8 cellular contexts compared by ENCODE assay signal in the genomic region with DNA sequence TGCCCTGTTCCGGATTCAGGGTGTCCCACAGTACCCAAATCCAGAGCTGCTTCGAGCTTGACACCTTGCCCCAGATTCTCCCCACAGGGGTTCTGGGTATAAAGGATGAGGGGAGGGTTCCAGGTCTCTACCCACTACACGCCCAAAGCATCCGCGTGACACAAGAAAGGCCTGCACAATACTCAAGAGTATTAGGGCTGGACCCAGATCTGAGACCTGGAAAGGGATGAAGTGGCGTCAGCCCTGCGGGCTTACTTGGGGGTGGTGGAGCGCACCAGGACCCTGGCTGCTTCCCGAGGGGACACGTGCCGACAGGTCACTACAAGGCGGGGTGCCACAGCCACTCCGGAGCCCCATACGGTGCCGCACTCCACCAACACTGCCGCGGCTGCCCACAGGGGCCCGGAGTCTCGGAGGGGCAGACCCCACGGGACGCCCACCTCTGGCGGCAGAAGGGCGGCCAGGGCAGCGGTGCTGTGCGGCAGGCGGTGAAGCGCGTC. TPM values are rescaled to one million over a fixed set of nuclear protein-coding genes. Genes with fewer than 3 reads are reported as not detected.
DNase-seq lines count a peak whose midpoint lies in the region; ATAC-seq and TF ChIP-seq lines count a peak whose summit lies in the region.

No MANE protein-coding gene starts in this region.

- 15% methylated on average over 18 of the region's 28 CpGs for WGBS in esophagus muscularis mucosa
- WGBS in prostate gland = 10% methylated on average over 19 of the region's 28 CpGs

- in situ Hi-C loops in Panc1 (cut with HindIII; ENCODE audit: low pct_unique_long_range_greater_than_20kb, low sequenced_read_pairs) = no loop called here

- DNase-seq in GM06990 (ENCODE audit: extremely low read depth, insufficient read length) (no peak), Panc1 (ENCODE audit: low read depth, low spot score) (no peak), esophagus muscularis mucosa (ENCODE audit: extremely low spot score) (no peak), prostate gland (ENCODE audit: low spot score) (no peak), NCI-H1694 (lab: John Stamatoyannopoulos, UW) (no peak), cerebellum (ENCODE audit: low spot score) (no peak), AG08395 (ENCODE audit: low spot score) (no peak)

- peak overlapping the region; percentile 89 for H3K27ac ChIP-seq in Panc1 (ENCODE audit: low read length)
- peak overlapping the region; percentile 87 to 97 (median 88) for H3K27ac ChIP-seq in esophagus muscularis mucosa (replicated peaks in 1 of 4)
- H3K27ac ChIP-seq in prostate gland = peak overlapping the region; percentile 83 to 89

- CTCF ChIA-PET in Panc1 (lab: Charles Lee) = interaction anchor here (0.7 to 1.9 kb wide), 2 partner anchors 29 to 80 kb away, joined by 4 to 18 read pairs; no protein-coding TSS in a partner anchor

- H3K9me3 ChIP-seq in Panc1 (ENCODE audit: control insufficient read depth, insufficient read depth, low read depth, low read length) (no peaks in the 10 kb centered on the region), esophagus muscularis mucosa (no peaks in the 10 kb centered on the region), prostate gland (no peaks in the 10 kb centered on the region)

- intact Hi-C loops in Panc1 (cut with micrococcal nuclease; ENCODE audit: unreplicated experiment) (no loop called here), esophagus muscularis mucosa (cut with DNase I) (loop anchor here (2.0 kb wide), 1 partner anchor 28 kb away; no protein-coding TSS in a partner anchor), prostate gland (cut with DNase I) (no loop called here)

- H3K27me3 ChIP-seq in GM06990 (replicated peaks; ENCODE audit: control insufficient read depth, insufficient read depth, low read length) = no peaks in the 10 kb centered on the region
- no peaks in the 10 kb centered on the region for H3K27me3 ChIP-seq in Panc1 (ENCODE audit: control insufficient read depth, insufficient read depth, low read length)
- no peaks in the 10 kb centered on the region for H3K27me3 ChIP-seq in esophagus muscularis mucosa
- no peaks in the 10 kb centered on the region for H3K27me3 ChIP-seq in prostate gland (replicated peaks; ENCODE audit: insufficient read depth)

- H3K4me3 ChIP-seq in GM06990 (replicated peaks; ENCODE audit: low read depth, low read length) (peak overlapping the region; percentile 85), Panc1 (ENCODE audit: low read depth in 2 of 2, low read length in 2 of 2) (peak overlapping the region; percentile 69 to 85), esophagus muscularis mucosa (peak overlapping the region; percentile 69 to 93 (median 76)), prostate gland (peak overlapping the region; percentile 51 to 69)

- BruUV-seq in Panc1 (replicated peaks; lab: Mats Ljungman, UMichigan) = no TSS peak

- no peak for TF ChIP-seq EP300 in esophagus muscularis mucosa (IDR thresholded peaks at IDR 0.05)

- H3K36me3 ChIP-seq in GM06990 (ENCODE audit: control insufficient read depth, insufficient read depth, low read length) (peaks cover 2% of the 10 kb centered on the region; the same call in 1 of the 2 replicates), Panc1 (ENCODE audit: control insufficient read depth, insufficient read depth, low read length) (peaks cover 1% of the 10 kb centered on the region; the same call in 1 of the 2 replicates), esophagus muscularis mucosa (peaks cover 0 to 21% (median 10%) of the 10 kb centered on the region in 4 donors), prostate gland (no peaks in the 10 kb centered on the region)

- TF ChIP-seq CTCF in GM06990 (IDR thresholded peaks at IDR 0.05; ENCODE audit: insufficient read depth, low read length, poor library complexity, severe bottlenecking) = no peak
- TF ChIP-seq CTCF in Panc1 (IDR thresholded peaks at IDR 0.05) = no peak
- no peak for TF ChIP-seq CTCF in esophagus muscularis mucosa (IDR thresholded peaks at IDR 0.05)
- TF ChIP-seq CTCF in prostate gland (IDR thresholded peaks at IDR 0.05) = no peak

- peaks cover 12% of the 10 kb centered on the region for H3K4me1 ChIP-seq in Panc1 (ENCODE audit: control insufficient read depth, insufficient read depth, low read length)
- peaks cover 19 to 33% (median 26%) of the 10 kb centered on the region in 4 donors for H3K4me1 ChIP-seq in esophagus muscularis mucosa
- peaks cover 8% of the 10 kb centered on the region for H3K4me1 ChIP-seq in prostate gland (replicated peaks)

- peak; percentile 18 for ATAC-seq in GM21825 (IDR thresholded peaks at IDR 0.05; ENCODE audit: unreplicated experiment)
- ATAC-seq in Panc1 = no peak

- TF ChIP-seq POLR2A in esophagus muscularis mucosa (IDR thresholded peaks at IDR 0.05; ENCODE audit: low read depth) (no peak), prostate gland (IDR thresholded peaks at IDR 0.05) (no peak)

- POLR2A ChIA-PET in Panc1 (lab: Charles Lee) = no interaction called here

RNA-seq across cellular contexts. Expression of a gene that starts 1.3 kb away (rescaled TPM):
- total RNA-seq in Panc1 (2021; ENCODE audit: unreplicated experiment) = 39.3 TPM
- polyA plus RNA-seq in Panc1 (2012; ENCODE audit: insufficient read length) = 35.5 TPM
- 10 to 100 TPM in 2 of 4 donors, 1 to 10 TPM in 2; 6.0 to 12.2 (median 9.3) TPM for total RNA-seq in esophagus muscularis mucosa
- 10 to 100 TPM; 18.2 to 32.4 TPM for total RNA-seq in prostate gland
- 8.5 TPM for total RNA-seq in cerebellum

RNA-seq across cellular contexts. Expression of a gene that starts 12.6 kb away (rescaled TPM):
- 16.6 TPM for total RNA-seq in Panc1 (2021; ENCODE audit: unreplicated experiment)
- 23.3 TPM for polyA plus RNA-seq in Panc1 (2012; ENCODE audit: insufficient read length)
- total RNA-seq in esophagus muscularis mucosa = 10 to 100 TPM; 13.3 to 21.8 (median 17.2) TPM
- 10 to 100 TPM; 10.7 to 12.2 TPM for total RNA-seq in prostate gland
- total RNA-seq in cerebellum = 1.4 TPM

RNA-seq across cellular contexts. Expression of a gene that starts 25.1 kb away (rescaled TPM):
- total RNA-seq in Panc1 (2021; ENCODE audit: unreplicated experiment) (171 TPM), esophagus muscularis mucosa (10 to 100 TPM; 73.6 to 87.6 (median 80.5) TPM), prostate gland (10 to 100 TPM; 48.3 to 68.0 TPM), cerebellum (98.9 TPM)
- polyA plus RNA-seq in Panc1 (2012; ENCODE audit: insufficient read length) = 79.1 TPM
